In genomic region chrX:10833299-10834169, GRCh38 we compare ENCODE assay signal across 9 cellular contexts.
DNase-seq lines count a peak whose midpoint lies in the region; ATAC-seq and TF ChIP-seq lines count a peak whose summit lies in the region.
"Had no signal": no experiment of that assay in that cellular context is flagged by ENCODE, and none has a peak within 500 bp of the region (broad histone marks: within the 10 kb centered on the region; RNA-seq: fewer than 3 reads in every experiment).

No MANE protein-coding gene starts in this region.

- H4K8ac ChIP-seq in mesendoderm (ENCODE audit: low read depth, low read length), result no peak overlapping the region

- peak overlapping the region; percentile 72 for H3K4me3 ChIP-seq in ACC112 (ENCODE audit: low read depth, low read length)
- H3K4me3 ChIP-seq in epithelial cell of esophagus (ENCODE audit: low read length), result peak overlapping the region; percentile 44
- no peak overlapping the region for H3K4me3 ChIP-seq in mesendoderm (ENCODE audit: low read length)
- H3K4me3 ChIP-seq: BLaER1 had no signal

- H3K27me3 ChIP-seq in ACC112 (ENCODE audit: insufficient read depth, low read length) (no peaks in the 10 kb centered on the region), mesendoderm (ENCODE audit: insufficient read depth, low read length, poor library complexity) (no peaks in the 10 kb centered on the region)

- peak overlapping the region; percentile 81 for H2AFZ ChIP-seq in ACC112 (ENCODE audit: low read length, unreplicated experiment)

- no CpG with 5 or more reads among the region's 13 CpGs for WGBS in mesendoderm (ENCODE audit: extremely low coverage, insufficient coverage, low lambda C conversion rate)

- H3K4ac ChIP-seq in mesendoderm (ENCODE audit: low read depth, low read length), result no peak overlapping the region

- no peak overlapping the region for H4K5ac ChIP-seq in mesendoderm (ENCODE audit: low read length)

- H2AK5ac ChIP-seq in mesendoderm (ENCODE audit: low read length), result no peak overlapping the region

- H3K23ac ChIP-seq in mesendoderm (ENCODE audit: low read length), result no peak overlapping the region

- H3K27ac ChIP-seq in ACC112 (ENCODE audit: low read depth, low read length) (no peak overlapping the region), mesendoderm (ENCODE audit: low read depth, low read length) (no peak overlapping the region)
- H3K27ac ChIP-seq: BLaER1 had no signal

- no peak overlapping the region for H2BK5ac ChIP-seq in mesendoderm (ENCODE audit: low read length)

- H3K4me1 ChIP-seq in ACC112 (ENCODE audit: control insufficient read depth, insufficient read depth, low read length, unreplicated experiment) (peaks cover 7% of the 10 kb centered on the region), mesendoderm (ENCODE audit: control insufficient read depth, low read depth, low read length) (no peaks in the 10 kb centered on the region)
- H3K4me1 ChIP-seq: BLaER1 had no signal

- H3K79me2 ChIP-seq in ACC112 (ENCODE audit: control insufficient read depth, insufficient read depth, low read length, unreplicated experiment), result no peaks in the 10 kb centered on the region
- H3K79me2 ChIP-seq in mesendoderm (ENCODE audit: control insufficient read depth, insufficient read depth, low read length), result no peaks in the 10 kb centered on the region

- peak overlapping the region; percentile 22 for H3K56ac ChIP-seq in mesendoderm (ENCODE audit: low read length)

- no peak for ATAC-seq in HG03045 (IDR thresholded peaks at IDR 0.05; ENCODE audit: unreplicated experiment)

- TF ChIP-seq CTCF in epithelial cell of esophagus (IDR thresholded peaks at IDR 0.05; ENCODE audit: insufficient read depth, low read depth, low read length, missing control alignments), result no peak

- no peak overlapping the region for H3K9ac ChIP-seq in mesendoderm (ENCODE audit: low read length)
- H3K9ac ChIP-seq: BLaER1 had no signal

- no peak overlapping the region for H3K18ac ChIP-seq in mesendoderm (ENCODE audit: low read length)

- no peaks in the 10 kb centered on the region for H3K79me1 ChIP-seq in mesendoderm (ENCODE audit: low read length)

- no peak overlapping the region for H3K4me2 ChIP-seq in mesendoderm (ENCODE audit: low read length)
- H3K4me2 ChIP-seq: BLaER1 had no signal

- H2BK120ac ChIP-seq in mesendoderm (ENCODE audit: low read depth, low read length), result no peak overlapping the region

- DNase-seq in NCI-H345 (lab: John Stamatoyannopoulos, UW), result peak; percentile 46
- peak; percentile 75 for DNase-seq in epithelial cell of esophagus (ENCODE audit: low read depth)
- peak; percentile 66 for DNase-seq in mesendoderm
- DNase-seq in activated T-cell treated with anti-CD3 and anti-CD28 coated beads, Interleukin-2, amount 50 U/mL, for 1 hour, result no peak
- DNase-seq in germinal center (ENCODE audit: low spot score), result no peak
- DNase-seq in NCI-H524 (lab: John Stamatoyannopoulos, UW), result no peak

- H3K36me3 ChIP-seq in ACC112 (ENCODE audit: insufficient read depth, low read length) (no peaks in the 10 kb centered on the region), mesendoderm (ENCODE audit: control insufficient read depth, insufficient read depth, low read length) (no peaks in the 10 kb centered on the region)
- H3K36me3 ChIP-seq: BLaER1 had no signal

- no peak overlapping the region for H2BK15ac ChIP-seq in mesendoderm (replicated peaks; ENCODE audit: low read depth)

Comparison
In these comparisons a context has a peak if more than half of its experiments do, and no peak if none do; other contexts are left out.
1. DNase-seq: peak in NCI-H345 (single experiment), epithelial cell of esophagus (single experiment) and mesendoderm (single experiment); none in activated T-cell treated with anti-CD3 and anti-CD28 coated beads, Interleukin-2, amount 50 U/mL, for 1 hour (single experiment), germinal center (single experiment) and NCI-H524 (0 of 2).